Comparison of ENCODE assay signal across 10 cellular contexts in genomic region chr19:10295847-10296591, GRCh38. TPM values are rescaled to one million over a fixed set of nuclear protein-coding genes. Genes with fewer than 3 reads are reported as not detected.
DNase-seq lines count a peak whose midpoint lies in the region; ATAC-seq, FAIRE-seq and TF ChIP-seq lines count a peak whose summit lies in the region.
"Had no signal": no experiment of that assay in that cellular context is flagged by ENCODE, and none has a peak within 500 bp of the region (broad histone marks: within the 10 kb centered on the region; RNA-seq: fewer than 3 reads in every experiment).

No MANE protein-coding gene starts in this region.

- H3K36me3 ChIP-seq in GM12878 (ENCODE audit: control insufficient read depth in 2 of 2, insufficient read depth in 2 of 2, low read length in 1 of 2) = no peaks in the 10 kb centered on the region; a peak in 1 of 4 replicates

- peaks cover 39% of the 10 kb centered on the region for H3K4me1 Mint-ChIP-seq in stimulated activated naive CD8-positive, alpha-beta T cell treated with anti-CD3 and anti-CD28 coated beads, Interleukin-15, Interleukin-2, amounts not matched to agents 100 ng/mL and 50 ng/mL, for 24 hours (ENCODE audit: low read depth)

- SMC1A ChIA-PET in GM12878 (lab: Charles Lee; ENCODE audit: uncharacterized antibody, unreplicated experiment) = no interaction called here

- intact Hi-C loops in GM12878 (cut with micrococcal nuclease; ENCODE audit: unreplicated experiment) = no loop called here

- H3K79me2 ChIP-seq in GM12878 (ENCODE audit: control insufficient read depth, insufficient read depth, low read length) = no peaks in the 10 kb centered on the region

- TF ChIP-seq RAD21 in GM12878 (IDR thresholded peaks at IDR 0.05; ENCODE audit: insufficient read depth, low read depth, low read length) = no peak

- 48% methylated on average over 31 of the region's 58 CpGs for WGBS in GM12878 (ENCODE audit: insufficient coverage, insufficient replicate concordance, low lambda C conversion rate, missing lambda C conversion rate)

- H3K36me3 Mint-ChIP-seq in stimulated activated naive CD8-positive, alpha-beta T cell treated with anti-CD3 and anti-CD28 coated beads, Interleukin-15, Interleukin-2, amounts not matched to agents 100 ng/mL and 50 ng/mL, for 24 hours (ENCODE audit: low read depth) = no peaks in the 10 kb centered on the region

- no peak overlapping the region for H3K27ac ChIP-seq in GM12878 (ENCODE audit: control insufficient read depth, insufficient read depth)

- no peaks in the 10 kb centered on the region for H4K20me1 ChIP-seq in GM12878 (ENCODE audit: control insufficient read depth, insufficient read depth)

- CTCF ChIA-PET in GM12878 (lab: Yijun Ruan, JAX) = interaction anchor here (0.8 to 1.1 kb wide), 2 partner anchors 27 to 366 kb away, joined by 3 to 4 read pairs; no protein-coding TSS in a partner anchor

- H3K4me1 ChIP-seq in GM12878 (ENCODE audit: control insufficient read depth, insufficient read depth, low read length) (peaks cover 25% of the 10 kb centered on the region), mononuclear cell (ENCODE audit: insufficient read depth, low read length) (peaks cover 62% of the 10 kb centered on the region)

- in situ Hi-C loops in GM12878 (cut with MboI) = no loop called here

- peaks cover 46% of the 10 kb centered on the region for H3K27me3 Mint-ChIP-seq in stimulated activated naive CD8-positive, alpha-beta T cell treated with anti-CD3 and anti-CD28 coated beads, Interleukin-15, Interleukin-2, amounts not matched to agents 100 ng/mL and 50 ng/mL, for 24 hours

- no peak for ATAC-seq in stimulated activated naive CD8-positive, alpha-beta T cell treated with anti-CD3 and anti-CD28 coated beads, Interleukin-15, Interleukin-2, amounts not matched to agents 100 U/mL and 50 U/mL, for 24 hours
- ATAC-seq in GM12878 (no peak), GM21786 (IDR thresholded peaks at IDR 0.05; ENCODE audit: unreplicated experiment) (no peak), GM19351 (IDR thresholded peaks at IDR 0.05; ENCODE audit: unreplicated experiment) (no peak)

- no peak overlapping the region for H3K27ac Mint-ChIP-seq in stimulated activated naive CD8-positive, alpha-beta T cell treated with anti-CD3 and anti-CD28 coated beads, Interleukin-15, Interleukin-2, amounts not matched to agents 100 ng/mL and 50 ng/mL, for 24 hours

- RAD21 ChIA-PET in GM12878 (lab: Charles Lee; ENCODE audit: unreplicated experiment) = no interaction called here

- POLR2A ChIA-PET in GM12878 (lab: Charles Lee) = interaction anchor here (0.6 to 1.6 kb wide), 4 partner anchors 16 to 208 kb away, joined by 3 to 4 read pairs (median 4); partner anchors contain the start of gene ICAM1

- H3K9me3 ChIP-seq in GM12878 (replicated peaks; ENCODE audit: control insufficient read depth, insufficient read depth, low read length) = no peaks in the 10 kb centered on the region; the same call in 2 of the 3 replicates
- H3K9me3 ChIP-seq in mononuclear cell (ENCODE audit: low read depth, low read length) = no peaks in the 10 kb centered on the region

- H3K9ac ChIP-seq in GM12878 (ENCODE audit: control insufficient read depth, insufficient read depth, low read length) = peak overlapping the region; percentile 30; the same call in 1 of the 2 replicates

- H3K4me3 ChIP-seq in GM12878 = peak overlapping the region; percentile 52; the same call in 1 of the 2 replicates
- peak overlapping the region; percentile 9 for H3K4me3 ChIP-seq in mononuclear cell (ENCODE audit: low read length)

- no peaks in the 10 kb centered on the region for H3K9me3 Mint-ChIP-seq in stimulated activated naive CD8-positive, alpha-beta T cell treated with anti-CD3 and anti-CD28 coated beads, Interleukin-15, Interleukin-2, amounts not matched to agents 100 ng/mL and 50 ng/mL, for 24 hours

- H3K4me2 ChIP-seq in GM12878 (ENCODE audit: control insufficient read depth, insufficient read depth) = peak overlapping the region; percentile 76

- H3K4me3 Mint-ChIP-seq in stimulated activated naive CD8-positive, alpha-beta T cell treated with anti-CD3 and anti-CD28 coated beads, Interleukin-15, Interleukin-2, amounts not matched to agents 100 ng/mL and 50 ng/mL, for 24 hours = peak overlapping the region; percentile 79

- FAIRE-seq in GM12878 (lab: Jason Lieb, UNC) = no peak

- peak overlapping the region; percentile 76 for H2AFZ ChIP-seq in GM12878 (ENCODE audit: control insufficient read depth, low read depth, low read length)

- H3K27me3 ChIP-seq in GM12878 (replicated peaks in 1 of 2; ENCODE audit: control insufficient read depth in 2 of 2, insufficient read depth in 2 of 2, low read length in 1 of 2) = peaks cover 2 to 10% of the 10 kb centered on the region in 2 experiments; a peak in 3 of 4 replicates
- H3K27me3 ChIP-seq in mononuclear cell (ENCODE audit: insufficient read depth, low read length) = peaks cover 50% of the 10 kb centered on the region

- no peak for DNase-seq in stimulated activated naive CD8-positive, alpha-beta T cell treated with anti-CD3 and anti-CD28 coated beads, Interleukin-15, Interleukin-2, amounts not matched to agents 100 U/mL and 50 U/mL, for 24 hours
- no peak for DNase-seq in GM12878 (ENCODE audit: low read depth, low spot score)
- no peak for DNase-seq in GM19238 (ENCODE audit: insufficient read length, low spot score)
- no peak for DNase-seq in SK-N-DZ (ENCODE audit: low spot score)
- DNase-seq: DMS 273 treated with DMSO at 0.1 percent for 48 hours, NCI-H1417 had no signal

- BruUV-seq in GM12878 (replicated peaks; lab: Mats Ljungman, UMichigan) = no TSS peak

- no peak for TF ChIP-seq CTCF in GM12878 (IDR thresholded peaks at IDR 0.05 in 2 of 3, conservative IDR thresholded peaks at IDR 0.05 in 1 of 3; ENCODE audit: control insufficient read depth in 2 of 3, extremely low read depth in 1 of 3, insufficient read depth in 1 of 3, low read depth in 3 of 3, low read length in 3 of 3)

- TF ChIP-seq EP300 in GM12878 (IDR thresholded peaks at IDR 0.05; ENCODE audit: borderline replicate concordance in 1 of 2, control insufficient read depth in 1 of 2, low read depth in 2 of 2, low read length in 2 of 2) = no peak

- TF ChIP-seq POLR2A in GM12878 (IDR thresholded peaks at IDR 0.05; ENCODE audit: low read depth, low read length) = no peak; the same call in 1 of the 2 replicates

RNA-seq across cellular contexts. Expression of gene ICAM5, which starts 6.3 kb away (rescaled TPM):
- total RNA-seq in GM12878 (2013; cell fraction: nucleolus; rRNA removed) = 14.9 and 15.8 TPM in 2 replicates
- 0.76 and 1.3 TPM in 2 replicates for total RNA-seq in GM12878 (2014; rRNA removed)
- total RNA-seq in GM12878 (2014; rRNA removed; fragmentation: Illumina TruSeq; extraction: Trizol) = 0.36 and 0.55 TPM in 2 replicates
- 3.0 and 4.6 TPM in 2 replicates for total RNA-seq in GM12878 (2021)
- polyA plus RNA-seq in GM12878 (2011; ENCODE audit: low read depth) = 1.1 TPM
- 1.4 and 3.5 TPM in 2 replicates for polyA plus RNA-seq in GM12878 (2011; rRNA removed)
- 4.9 and 7.8 TPM in 2 replicates for polyA plus RNA-seq in GM12878 (2011; cell fraction: cytosol; rRNA removed)
- 154 and 163 TPM in 2 replicates for polyA plus RNA-seq in GM12878 (2011; cell fraction: nucleus; rRNA removed)
- 3.8 and 6.4 TPM in 2 replicates for polyA plus RNA-seq in GM12878 (2012)
- 0.48 TPM in 1 of 2 replicates, not detected in the other for polyA plus RNA-seq in GM12878 (2014; fragmentation: Illumina TruSeq; extraction: Trizol)
- not detected for polyA plus RNA-seq in GM12878 (2014; fragmentation: Nextera tagmentation; extraction: Ambion mirVana)
- polyA plus RNA-seq in GM12878 (2014; rRNA removed) = 3.2 and 4.6 TPM in 2 replicates
- polyA plus RNA-seq in GM12878 (2016; fragmentation: Nextera tagmentation; extraction: Ambion mirVana) = under 1 TPM; 0.14 to 0.59 TPM
- 0.66 and 3.7 TPM in 2 replicates for polyA minus RNA-seq in GM12878 (2011; rRNA and poly(A)+ RNA removed)
- polyA minus RNA-seq in GM12878 (2011; cell fraction: cytosol; rRNA and poly(A)+ RNA removed) = 1.0 and 3.1 TPM in 2 replicates
- 8.2 and 13.5 TPM in 2 replicates for polyA minus RNA-seq in GM12878 (2011; cell fraction: nucleus; rRNA and poly(A)+ RNA removed)
- total RNA-seq in mononuclear cell = 0.42 TPM
- polyA plus RNA-seq in SK-N-DZ (2014; cell fraction: cytosol; rRNA removed) = 1.6 and 4.8 TPM in 2 replicates
- 7.7 and 13.4 TPM in 2 replicates for polyA plus RNA-seq in SK-N-DZ (2014; cell fraction: nucleus; rRNA removed)

RNA-seq across cellular contexts. Expression of gene ICAM4, which starts 9.3 kb away (rescaled TPM):
- 2.8 and 3.6 TPM in 2 replicates for total RNA-seq in GM12878 (2013; cell fraction: nucleolus; rRNA removed)
- total RNA-seq in GM12878 (2014; rRNA removed) (2.4 and 3.0 TPM in 2 replicates), GM12878 (2014; rRNA removed; fragmentation: Illumina TruSeq; extraction: Trizol) (1.2 and 1.3 TPM in 2 replicates), GM12878 (2021) (2.1 and 2.6 TPM in 2 replicates), mononuclear cell (7.9 TPM)
- 0.80 TPM for polyA plus RNA-seq in GM12878 (2011; ENCODE audit: low read depth)
- polyA plus RNA-seq in GM12878 (2011; rRNA removed) (0.20 and 0.31 TPM in 2 replicates), GM12878 (2014; fragmentation: Illumina TruSeq; extraction: Trizol) (0.29 and 0.63 TPM in 2 replicates), GM12878 (2014; fragmentation: Nextera tagmentation; extraction: Ambion mirVana) (under 1 TPM; 0.69 to 0.72 TPM), GM12878 (2014; rRNA removed) (3.0 and 3.4 TPM in 2 replicates), GM12878 (2016; fragmentation: Nextera tagmentation; extraction: Ambion mirVana) (1 to 10 TPM; 4.1 to 5.1 TPM)
- polyA plus RNA-seq in GM12878 (2011; cell fraction: cytosol; rRNA removed) = 0.48 and 0.79 TPM in 2 replicates
- polyA plus RNA-seq in GM12878 (2011; cell fraction: nucleus; rRNA removed) = 0.72 and 0.75 TPM in 2 replicates
- polyA plus RNA-seq in GM12878 (2012) = 1.4 and 1.9 TPM in 2 replicates
- polyA minus RNA-seq in GM12878 (2011; rRNA and poly(A)+ RNA removed) = 0.51 and 1.3 TPM in 2 replicates
- not detected in 2 replicates for polyA minus RNA-seq in GM12878 (2011; cell fraction: cytosol; rRNA and poly(A)+ RNA removed)
- polyA minus RNA-seq in GM12878 (2011; cell fraction: nucleus; rRNA and poly(A)+ RNA removed) = 2.3 and 3.5 TPM in 2 replicates
- not detected in 2 replicates for polyA plus RNA-seq in SK-N-DZ (2014; cell fraction: cytosol; rRNA removed)
- not detected in 2 replicates for polyA plus RNA-seq in SK-N-DZ (2014; cell fraction: nucleus; rRNA removed)

RNA-seq across cellular contexts. Expression of gene ZGLP1, which starts 13.6 kb away (rescaled TPM):
- 1.1 and 1.6 TPM in 2 replicates for total RNA-seq in GM12878 (2013; cell fraction: nucleolus; rRNA removed)
- 1.3 and 1.7 TPM in 2 replicates for total RNA-seq in GM12878 (2014; rRNA removed)
- 0.67 and 0.78 TPM in 2 replicates for total RNA-seq in GM12878 (2014; rRNA removed; fragmentation: Illumina TruSeq; extraction: Trizol)
- 2.5 and 4.1 TPM in 2 replicates for total RNA-seq in GM12878 (2021)
- 0.75 TPM for polyA plus RNA-seq in GM12878 (2011; ENCODE audit: low read depth)
- polyA plus RNA-seq in GM12878 (2011; rRNA removed) = 0.49 and 0.94 TPM in 2 replicates
- polyA plus RNA-seq in GM12878 (2011; cell fraction: cytosol; rRNA removed) = 1.7 and 2.0 TPM in 2 replicates
- 10.8 and 12.6 TPM in 2 replicates for polyA plus RNA-seq in GM12878 (2011; cell fraction: nucleus; rRNA removed)
- 0.89 and 1.8 TPM in 2 replicates for polyA plus RNA-seq in GM12878 (2012)
- polyA plus RNA-seq in GM12878 (2014; fragmentation: Illumina TruSeq; extraction: Trizol) = 0.19 and 0.98 TPM in 2 replicates
- under 1 TPM; 0.29 to 0.48 TPM for polyA plus RNA-seq in GM12878 (2014; fragmentation: Nextera tagmentation; extraction: Ambion mirVana)
- polyA plus RNA-seq in GM12878 (2014; rRNA removed) = 4.6 and 5.6 TPM in 2 replicates
- polyA plus RNA-seq in GM12878 (2016; fragmentation: Nextera tagmentation; extraction: Ambion mirVana) = 1 to 10 TPM; 1.8 to 2.0 TPM
- polyA minus RNA-seq in GM12878 (2011; rRNA and poly(A)+ RNA removed) = 0.29 and 0.31 TPM in 2 replicates
- polyA minus RNA-seq in GM12878 (2011; cell fraction: cytosol; rRNA and poly(A)+ RNA removed) = not detected in 2 replicates
- 0.24 and 1.1 TPM in 2 replicates for polyA minus RNA-seq in GM12878 (2011; cell fraction: nucleus; rRNA and poly(A)+ RNA removed)
- 1.6 TPM for total RNA-seq in mononuclear cell
- polyA plus RNA-seq in SK-N-DZ (2014; cell fraction: cytosol; rRNA removed) = 1.6 and 2.4 TPM in 2 replicates
- polyA plus RNA-seq in SK-N-DZ (2014; cell fraction: nucleus; rRNA removed) = 16.2 and 24.5 TPM in 2 replicates

RNA-seq across cellular contexts. Expression of gene FDX2, which starts 19.8 kb away (rescaled TPM):
- total RNA-seq in GM12878 (2013; cell fraction: nucleolus; rRNA removed) = 8.7 and 11.1 TPM in 2 replicates
- total RNA-seq in GM12878 (2014; rRNA removed) (19.5 and 29.0 TPM in 2 replicates), GM12878 (2014; rRNA removed; fragmentation: Illumina TruSeq; extraction: Trizol) (15.0 and 16.2 TPM in 2 replicates), GM12878 (2021) (22.4 and 24.6 TPM in 2 replicates), mononuclear cell (1.5 TPM)
- polyA plus RNA-seq in GM12878 (2011; ENCODE audit: low read depth) = 7.6 TPM
- polyA plus RNA-seq in GM12878 (2011; rRNA removed) (5.0 and 12.4 TPM in 2 replicates), GM12878 (2014; fragmentation: Illumina TruSeq; extraction: Trizol) (5.9 and 24.9 TPM in 2 replicates), GM12878 (2014; fragmentation: Nextera tagmentation; extraction: Ambion mirVana) (1 to 10 TPM; 1.4 to 4.1 TPM), GM12878 (2014; rRNA removed) (31.7 TPM in 2 replicates), GM12878 (2016; fragmentation: Nextera tagmentation; extraction: Ambion mirVana) (10 to 100 TPM; 34.4 to 50.4 TPM)
- polyA plus RNA-seq in GM12878 (2011; cell fraction: cytosol; rRNA removed) = 24.5 and 31.1 TPM in 2 replicates
- polyA plus RNA-seq in GM12878 (2011; cell fraction: nucleus; rRNA removed) = 34.9 and 53.2 TPM in 2 replicates
- 9.7 and 16.0 TPM in 2 replicates for polyA plus RNA-seq in GM12878 (2012)
- 5.3 and 11.1 TPM in 2 replicates for polyA minus RNA-seq in GM12878 (2011; rRNA and poly(A)+ RNA removed)
- polyA minus RNA-seq in GM12878 (2011; cell fraction: cytosol; rRNA and poly(A)+ RNA removed) = 3.2 and 5.2 TPM in 2 replicates
- 4.2 and 11.7 TPM in 2 replicates for polyA minus RNA-seq in GM12878 (2011; cell fraction: nucleus; rRNA and poly(A)+ RNA removed)
- 19.8 and 31.5 TPM in 2 replicates for polyA plus RNA-seq in SK-N-DZ (2014; cell fraction: cytosol; rRNA removed)
- polyA plus RNA-seq in SK-N-DZ (2014; cell fraction: nucleus; rRNA removed) = 34.2 and 43.1 TPM in 2 replicates

RNA-seq across cellular contexts. Expression of gene ICAM1, which starts 25.1 kb away (rescaled TPM):
- total RNA-seq in GM12878 (2013; cell fraction: nucleolus; rRNA removed) = 288 and 334 TPM in 2 replicates
- total RNA-seq in GM12878 (2014; rRNA removed) (72.9 and 77.7 TPM in 2 replicates), GM12878 (2014; rRNA removed; fragmentation: Illumina TruSeq; extraction: Trizol) (49.4 and 52.6 TPM in 2 replicates), GM12878 (2021) (69.7 and 71.0 TPM in 2 replicates), mononuclear cell (170 TPM)
- 37.5 TPM for polyA plus RNA-seq in GM12878 (2011; ENCODE audit: low read depth)
- polyA plus RNA-seq in GM12878 (2011; rRNA removed) (46.8 and 115 TPM in 2 replicates), GM12878 (2014; fragmentation: Illumina TruSeq; extraction: Trizol) (61.9 and 67.8 TPM in 2 replicates), GM12878 (2014; fragmentation: Nextera tagmentation; extraction: Ambion mirVana) (10 to 100 TPM in 1 of 2 experiments, 1 to 10 TPM in 1; 7.6 to 14.8 TPM), GM12878 (2014; rRNA removed) (67.9 and 74.4 TPM in 2 replicates), GM12878 (2016; fragmentation: Nextera tagmentation; extraction: Ambion mirVana) (10 to 100 TPM; 35.0 to 41.9 TPM)
- 121 and 131 TPM in 2 replicates for polyA plus RNA-seq in GM12878 (2011; cell fraction: cytosol; rRNA removed)
- 126 and 136 TPM in 2 replicates for polyA plus RNA-seq in GM12878 (2011; cell fraction: nucleus; rRNA removed)
- polyA plus RNA-seq in GM12878 (2012) = 53.2 and 69.6 TPM in 2 replicates
- 120 and 140 TPM in 2 replicates for polyA minus RNA-seq in GM12878 (2011; rRNA and poly(A)+ RNA removed)
- 62.1 and 69.0 TPM in 2 replicates for polyA minus RNA-seq in GM12878 (2011; cell fraction: cytosol; rRNA and poly(A)+ RNA removed)
- polyA minus RNA-seq in GM12878 (2011; cell fraction: nucleus; rRNA and poly(A)+ RNA removed) = 62.3 and 89.7 TPM in 2 replicates
- polyA plus RNA-seq in SK-N-DZ (2014; cell fraction: cytosol; rRNA removed) = 0.16 TPM in 1 of 2 replicates, not detected in the other
- polyA plus RNA-seq in SK-N-DZ (2014; cell fraction: nucleus; rRNA removed) = not detected in 2 replicates
